8 cellular contexts compared by ENCODE assay signal in the genomic region with DNA sequence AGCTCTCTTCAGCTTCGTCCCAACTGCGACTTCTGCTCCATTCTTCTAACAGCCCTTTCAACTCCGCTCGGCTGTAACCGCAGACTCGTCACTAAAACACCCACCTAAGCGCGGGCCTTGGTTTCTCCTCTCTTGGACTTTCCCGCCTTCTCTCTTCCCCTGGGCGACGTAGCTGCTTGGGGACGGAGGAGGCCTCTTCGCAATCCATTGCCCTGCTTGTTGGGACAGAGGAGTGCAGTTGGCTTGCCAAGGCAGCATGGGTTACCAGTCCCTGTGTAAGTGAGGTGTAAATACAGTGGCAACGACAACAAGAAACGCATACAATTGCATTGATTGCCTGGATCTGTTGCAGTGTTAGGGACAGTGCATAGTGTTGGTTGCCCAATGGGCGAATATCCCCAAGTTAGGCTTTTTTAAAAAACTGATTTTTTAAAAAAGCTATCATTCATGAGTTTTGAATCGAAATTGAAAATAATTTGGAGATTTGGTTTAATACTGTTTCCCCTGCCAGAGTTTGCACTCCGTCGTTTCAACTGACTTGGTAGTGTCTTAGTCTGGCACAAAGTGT. TPM values are rescaled to one million over a fixed set of nuclear protein-coding genes. Genes with fewer than 3 reads are reported as not detected.
DNase-seq lines count a peak whose midpoint lies in the region; ATAC-seq, FAIRE-seq and TF ChIP-seq lines count a peak whose summit lies in the region.

No MANE protein-coding gene starts in this region.

- no peaks in the 10 kb centered on the region for H3K9me3 ChIP-seq in right atrium auricular region

- DNase-seq in GM12891 (ENCODE audit: insufficient read length, low spot score) (peak; percentile 26), NOMO-1 treated with dmso at 0.1 percent for 144 hours (lab: John Stamatoyannopoulos, UW; ENCODE audit: unreplicated experiment) (peak; percentile 78), right atrium auricular region (ENCODE audit: low spot score) (no peak), A172 (ENCODE audit: low spot score) (no peak), NCI-H2196 (lab: John Stamatoyannopoulos, UW; ENCODE audit: unreplicated experiment) (no peak)
- DNase-seq in activated T-helper 9 cell treated with anti-CD3 and anti-CD28 coated beads, Interleukin-2, amount 50 U/mL, for 16 hours (ENCODE audit: low read depth) = peak; percentile 67
- peak; percentile 89 for DNase-seq in stimulated activated CD4-positive, alpha-beta T cell treated with anti-CD3 and anti-CD28 coated beads, Interleukin-15, amount 100 ng/mL, for 24 hours

- H3K27ac ChIP-seq in right atrium auricular region = peak overlapping the region; percentile 97 to 98

- no peak for TF ChIP-seq CTCF in right atrium auricular region (IDR thresholded peaks at IDR 0.05)

- H3K4me3 ChIP-seq in right atrium auricular region = peak overlapping the region; percentile 94 to 99

- peak; percentile 41 for ATAC-seq in HG02623 (IDR thresholded peaks at IDR 0.05; ENCODE audit: unreplicated experiment)

- no peaks in the 10 kb centered on the region for H3K27me3 ChIP-seq in right atrium auricular region

- peak; percentile 91 for FAIRE-seq in GM12891 (lab: Jason Lieb, UNC)

- TF ChIP-seq POLR2A in GM12891 (IDR thresholded peaks at IDR 0.05; ENCODE audit: low read depth, low read length) = 0 out of 2 replicates have a peak, but pooled peaks have one; percentile 23

- no peaks in the 10 kb centered on the region for H3K36me3 ChIP-seq in right atrium auricular region

- H3K4me1 ChIP-seq in right atrium auricular region = peaks cover 0 to 24% of the 10 kb centered on the region in 2 donors

TF ChIP-seq in GM12891, 5 proteins besides CTCF, POLR2A, EP300 and RAD21:
- TF ChIP-seq PAX5 (IDR thresholded peaks at IDR 0.05; ENCODE audit: insufficient read depth, low read length, severe bottlenecking) = no peak
- no peak for TF ChIP-seq POLR2AphosphoS5 (IDR thresholded peaks at IDR 0.05; ENCODE audit: low read depth, low read length)
- no peak; the same call in 1 of the 2 replicates for TF ChIP-seq TAF1 (IDR thresholded peaks at IDR 0.05; ENCODE audit: low read depth, low read length)
- TF ChIP-seq POU2F2 (IDR thresholded peaks at IDR 0.05; ENCODE audit: low read depth, low read length) = no peak
- no peak for TF ChIP-seq SPI1 (IDR thresholded peaks at IDR 0.05; ENCODE audit: low read depth, low read length)
TF ChIP-seq in GM12891: peak in this region for 0.

RNA-seq across cellular contexts. Expression of a gene that starts 0.5 kb away (rescaled TPM):
- 99.1 TPM for polyA plus RNA-seq in GM12891 (2012; ENCODE audit: low read depth, missing spikeins)
- 10 to 100 TPM; 42.4 to 57.8 TPM for total RNA-seq in right atrium auricular region
- total RNA-seq in A172 (2014; rRNA removed; shearing (Covaris generic)) = 116 and 134 TPM in 2 replicates

Comparison
In these comparisons a context has a peak if more than half of its experiments do, and no peak if none do; other contexts are left out.
1. DNase-seq: peak in GM12891 (single experiment), NOMO-1 treated with dmso at 0.1 percent for 144 hours (single experiment), activated T-helper 9 cell treated with anti-CD3 and anti-CD28 coated beads, Interleukin-2, amount 50 U/mL, for 16 hours (single experiment) and stimulated activated CD4-positive, alpha-beta T cell treated with anti-CD3 and anti-CD28 coated beads, Interleukin-15, amount 100 ng/mL, for 24 hours (single experiment); none in right atrium auricular region (single experiment), A172 (single experiment) and NCI-H2196 (single experiment).